40 cellular contexts compared by ENCODE assay signal in the genomic region with DNA sequence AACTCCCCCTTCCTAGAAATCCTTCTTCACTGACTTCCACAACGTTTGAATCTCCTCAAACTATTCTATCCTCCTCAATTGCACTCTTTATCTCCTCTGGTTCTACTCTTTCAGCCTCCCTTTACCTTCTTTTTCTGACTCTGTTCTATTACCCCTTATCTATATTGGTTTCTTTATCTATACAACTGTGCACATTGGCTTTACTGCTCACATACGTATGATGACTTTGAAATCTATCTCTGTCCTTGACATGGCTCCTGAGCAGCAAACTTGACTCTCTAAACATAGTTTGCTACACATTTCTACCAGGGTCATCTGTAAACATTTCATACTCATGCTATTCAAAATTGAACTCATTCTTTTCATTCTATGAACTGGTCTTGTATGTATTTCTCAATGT.
"Had no signal": no experiment of that assay in that cellular context is flagged by ENCODE, and none has a peak within 500 bp of the region (broad histone marks: within the 10 kb centered on the region; RNA-seq: fewer than 3 reads in every experiment).

No MANE protein-coding gene starts in this region.

- H3K4me3 ChIP-seq: adrenal gland, cardiac muscle cell had no signal

- H3K27me3 Mint-ChIP-seq: activated CD4-positive, alpha-beta memory T cell treated with anti-CD3 and anti-CD28 coated beads, Interleukin-2, amount 10 ng/mL, durations not matched to agents 7 days and 5 days; activated CD4-positive, alpha-beta T cell treated with anti-CD3 and anti-CD28 coated beads for 36 hours; activated CD4-positive, alpha-beta T cell treated with anti-CD3 and anti-CD28 coated beads, Interleukin-2, amount 10 ng/mL, durations not matched to agents 7 days and 5 days; activated CD8-positive, alpha-beta memory T cell treated with anti-CD3 and anti-CD28 coated beads, Interleukin-2, amount 10 ng/mL, durations not matched to agents 7 days and 5 days; activated naive CD8-positive, alpha-beta T cell treated with anti-CD3 and anti-CD28 coated beads for 36 hours; activated T-cell treated with anti-CD3 and anti-CD28 coated beads, Interleukin-2, amount 50 U/mL, for 24 hours; activated T-helper 17 cell treated with anti-CD3 and anti-CD28 coated beads, Interleukin-2, amount 50 U/mL, for 72 hours; central memory CD8-positive, alpha-beta T cell had no signal

- ATAC-seq: activated CD4-positive, alpha-beta T cell treated with anti-CD3 and anti-CD28 coated beads for 36 hours; activated CD4-positive, CD25-positive, alpha-beta regulatory T cell treated with anti-CD3 and anti-CD28 coated beads, Interleukin-2, amount 50 U/mL, for 24 hours; activated CD8-positive, alpha-beta memory T cell treated with anti-CD3 and anti-CD28 coated beads, Interleukin-2, amount 10 ng/mL, durations not matched to agents 7 days and 5 days; activated CD8-positive, alpha-beta T cell treated with anti-CD3 and anti-CD28 coated beads, Interleukin-2, amount 10 ng/mL, durations not matched to agents 7 days and 5 days; activated naive CD4-positive, alpha-beta T cell treated with anti-CD3 and anti-CD28 coated beads, Interleukin-2, amount 50 U/mL, for 72 hours; activated T-cell treated with anti-CD3 and anti-CD28 coated beads, Interleukin-2, amount 50 U/mL, for 72 hours; activated T-helper 17 cell treated with anti-CD3 and anti-CD28 coated beads, Interleukin-2, amount 50 U/mL, for 72 hours; WTC11 had no signal

- H3K4me1 ChIP-seq: adrenal gland had no signal

- H3K36me3 Mint-ChIP-seq: activated CD8-positive, alpha-beta memory T cell treated with anti-CD3 and anti-CD28 coated beads, Interleukin-2, amount 10 ng/mL, durations not matched to agents 7 days and 5 days; activated naive CD4-positive, alpha-beta T cell treated with anti-CD3 and anti-CD28 coated beads, Interleukin-2, amount 50 U/mL, for 72 hours; activated naive CD8-positive, alpha-beta T cell treated with anti-CD3 and anti-CD28 coated beads for 36 hours; brain; WTC11 had no signal

- H3K9me3 Mint-ChIP-seq: activated naive CD4-positive, alpha-beta T cell treated with anti-CD3 and anti-CD28 coated beads for 36 hours; activated naive CD8-positive, alpha-beta T cell treated with anti-CD3 and anti-CD28 coated beads for 36 hours; WTC11 had no signal

- DNase-seq: activated CD4-positive, alpha-beta memory T cell treated with anti-CD3 and anti-CD28 coated beads, Interleukin-2, amount 10 ng/mL, durations not matched to agents 7 days and 5 days; activated CD4-positive, alpha-beta T cell treated with anti-CD3 and anti-CD28 coated beads for 1 hour; activated CD4-positive, alpha-beta T cell treated with anti-CD3 and anti-CD28 coated beads for 36 hours; activated CD4-positive, alpha-beta T cell treated with anti-CD3 and anti-CD28 coated beads for 48 hours; activated CD4-positive, alpha-beta T cell treated with anti-CD3 and anti-CD28 coated beads, Interleukin-2, amount 10 ng/mL, durations not matched to agents 7 days and 5 days; activated CD4-positive, alpha-beta T cell treated with anti-CD3 and anti-CD28 coated beads, Interleukin-2, amount 50 U/mL, for 48 hours; activated CD4-positive, CD25-positive, alpha-beta regulatory T cell; activated CD8-positive, alpha-beta memory T cell treated with anti-CD3 and anti-CD28 coated beads for 24 hours; activated CD8-positive, alpha-beta memory T cell treated with anti-CD3 and anti-CD28 coated beads, Interleukin-2, amount 10 ng/mL, durations not matched to agents 7 days and 5 days; activated CD8-positive, alpha-beta memory T cell treated with anti-CD3 and anti-CD28 coated beads, Interleukin-2, amount 50 U/mL, for 48 hours; activated CD8-positive, alpha-beta T cell treated with anti-CD3 and anti-CD28 coated beads, Interleukin-2, amount 10 ng/mL, durations not matched to agents 7 days and 5 days; activated effector memory CD4-positive, alpha-beta T cell treated with anti-CD3 and anti-CD28 coated beads, Interleukin-2, amount 50 U/mL, for 16 hours; activated gamma-delta T cell treated with Interleukin-2 at 50 U/mL for 16 hours; activated naive CD4-positive, alpha-beta T cell; activated naive CD4-positive, alpha-beta T cell treated with anti-CD3 and anti-CD28 coated beads for 36 hours; activated naive CD4-positive, alpha-beta T cell treated with anti-CD3 and anti-CD28 coated beads, Interleukin-2, amount 50 U/mL, for 16 hours; activated naive CD8-positive, alpha-beta T cell treated with anti-CD3 and anti-CD28 coated beads for 36 hours; activated T-cell treated with anti-CD3 and anti-CD28 coated beads, Interleukin-2, amount 50 U/mL, for 24 hours; activated T-cell treated with anti-CD3 and anti-CD28 coated beads, Interleukin-2, amount 50 U/mL, for 72 hours; adrenal gland; amniotic stem cell; aorta; caudate nucleus; cerebellar nuclear complex; T-helper 1 cell; T-helper 2 cell; T-helper 9 cell; WERI-Rb-1 had no signal

- FAIRE-seq: bronchial epithelial cell, TTC549 had no signal

- H3K9me3 ChIP-seq: adrenal gland had no signal

- H3K27me3 ChIP-seq: adrenal gland, cardiac muscle cell had no signal

- H3K4me1 Mint-ChIP-seq: activated CD4-positive, alpha-beta memory T cell treated with anti-CD3 and anti-CD28 coated beads, Interleukin-2, amount 10 ng/mL, durations not matched to agents 7 days and 5 days; activated CD4-positive, alpha-beta T cell treated with anti-CD3 and anti-CD28 coated beads for 36 hours; activated CD4-positive, alpha-beta T cell treated with anti-CD3 and anti-CD28 coated beads, Interleukin-2, amount 10 ng/mL, durations not matched to agents 7 days and 5 days; activated CD8-positive, alpha-beta memory T cell treated with anti-CD3 and anti-CD28 coated beads, Interleukin-2, amount 10 ng/mL, durations not matched to agents 7 days and 5 days; activated naive CD8-positive, alpha-beta T cell treated with anti-CD3 and anti-CD28 coated beads for 36 hours; activated T-helper 17 cell treated with anti-CD3 and anti-CD28 coated beads, Interleukin-2, amount 50 U/mL, for 72 hours; central memory CD8-positive, alpha-beta T cell had no signal

- H3K36me3 ChIP-seq: adrenal gland, cardiac muscle cell, WERI-Rb-1 had no signal

- H3K27ac ChIP-seq: adrenal gland, cardiac muscle cell, WERI-Rb-1 had no signal

- H3K4me3 Mint-ChIP-seq: activated CD4-positive, alpha-beta memory T cell treated with anti-CD3 and anti-CD28 coated beads, Interleukin-2, amount 10 ng/mL, durations not matched to agents 7 days and 5 days; activated CD4-positive, alpha-beta T cell treated with anti-CD3 and anti-CD28 coated beads for 36 hours; activated CD4-positive, alpha-beta T cell treated with anti-CD3 and anti-CD28 coated beads, Interleukin-2, amount 10 ng/mL, durations not matched to agents 7 days and 5 days; activated CD8-positive, alpha-beta memory T cell treated with anti-CD3 and anti-CD28 coated beads, Interleukin-2, amount 10 ng/mL, durations not matched to agents 7 days and 5 days; activated CD8-positive, alpha-beta T cell treated with anti-CD3 and anti-CD28 coated beads, Interleukin-2, amount 10 ng/mL, durations not matched to agents 7 days and 5 days; activated naive CD4-positive, alpha-beta T cell treated with anti-CD3 and anti-CD28 coated beads for 36 hours; activated naive CD8-positive, alpha-beta T cell treated with anti-CD3 and anti-CD28 coated beads for 36 hours; activated T-cell treated with anti-CD3 and anti-CD28 coated beads, Interleukin-2, amount 50 U/mL, for 24 hours; activated T-cell treated with anti-CD3 and anti-CD28 coated beads, Interleukin-2, amount 50 U/mL, for 72 hours; activated T-helper 1 cell treated with anti-CD3 and anti-CD28 coated beads, Interleukin-12 subunit alpha, Interleukin-12 subunit beta, Interleukin-2, Interleukin-4 antibody, amounts not matched to agents 30 ng/mL and 10 ng/mL and 1 ng/mL, durations not matched to agents 14 hours and 24 hours and 36 hours; activated T-helper 17 cell treated with anti-CD3 and anti-CD28 coated beads, Interleukin-2, amount 50 U/mL, for 72 hours; brain; central memory CD8-positive, alpha-beta T cell; T-helper 1 cell treated with Interleukin-12 subunit alpha and Interleukin-12 subunit beta and Interleukin-4 antibody, amounts not matched to agents 30 μg/mL and 1 μg/mL, for 36 hours; T-helper 2 cell treated with Interferon-gamma antibody and Interleukin-4, amounts not matched to agents 5 μg/mL and 100 μg/mL, for 36 hours; WTC11 had no signal
